In the genomic region with DNA sequence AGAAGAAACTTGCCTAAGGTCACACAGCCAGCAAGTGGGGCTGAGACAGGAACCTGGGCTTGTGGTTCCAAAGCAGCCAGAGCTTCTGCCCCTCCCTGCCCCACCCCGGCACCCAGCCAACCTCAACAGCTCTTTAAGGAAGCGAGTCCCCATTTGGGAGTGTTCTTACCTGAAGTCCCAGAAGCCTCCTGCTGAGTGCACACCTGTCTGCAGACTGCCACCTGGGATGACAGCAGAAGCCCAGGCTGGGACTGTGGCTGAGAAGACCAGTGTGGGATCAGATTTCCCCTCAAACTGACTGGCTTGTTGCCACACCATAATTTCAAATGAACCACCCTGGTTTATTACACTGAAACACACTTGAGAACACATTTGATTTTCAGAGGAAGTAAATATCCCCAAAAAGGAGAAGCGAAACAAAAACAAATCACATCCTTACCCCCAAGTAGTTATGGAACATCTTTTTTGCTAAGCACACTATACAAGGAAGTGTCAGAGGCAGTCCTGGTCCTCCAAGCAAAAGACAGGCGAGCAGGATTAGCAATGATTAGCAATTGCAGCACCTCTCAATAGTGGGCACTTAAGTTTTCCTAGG, we compare ENCODE assay signal across 8 cellular contexts. TPM values are rescaled to one million over a fixed set of nuclear protein-coding genes. Genes with fewer than 3 reads are reported as not detected.
DNase-seq lines count a peak whose midpoint lies in the region; ATAC-seq and TF ChIP-seq lines count a peak whose summit lies in the region.

No MANE protein-coding gene starts in this region.

- no peak overlapping the region for H3K4me3 Mint-ChIP-seq in activated CD4-positive, alpha-beta memory T cell treated with anti-CD3 and anti-CD28 coated beads, Interleukin-2, amount 10 ng/mL, durations not matched to agents 7 days and 5 days
- H3K4me3 Mint-ChIP-seq in activated CD4-positive, alpha-beta memory T cell treated with anti-CD3 and anti-CD28 coated beads for 36 hours: no peak overlapping the region
- peak overlapping the region; percentile 3 to 36 (median 19) for H3K4me3 Mint-ChIP-seq in IgD-negative memory B cell
- H3K4me3 Mint-ChIP-seq in glutamatergic neuron (ENCODE audit: unreplicated experiment): no peak overlapping the region

- peak; percentile 30 for DNase-seq in activated CD4-positive, alpha-beta memory T cell treated with anti-CD3 and anti-CD28 coated beads, Interleukin-2, amount 10 ng/mL, durations not matched to agents 7 days and 5 days
- no peak for DNase-seq in activated CD4-positive, alpha-beta memory T cell treated with anti-CD3 and anti-CD28 coated beads for 36 hours
- DNase-seq in PC-3: peak; percentile 77
- peak; percentile 88 for DNase-seq in spleen
- DNase-seq in T1000 (lab: John Stamatoyannopoulos, UW): no peak
- no peak for DNase-seq in glutamatergic neuron
- no peak for DNase-seq in NCI-H1048 (lab: John Stamatoyannopoulos, UW)

- H3K27ac ChIP-seq in PC-3 (ENCODE audit: low read length) (no peak overlapping the region), spleen (peak overlapping the region in 6 of 8 donors; percentile 16 to 85 (median 76))

- POLR2A ChIA-PET in activated CD4-positive, alpha-beta memory T cell treated with anti-CD3 and anti-CD28 coated beads, Interleukin-2, amount 10 ng/mL, durations not matched to agents 7 days and 5 days (lab: Charles Lee): no interaction called here
- POLR2A ChIA-PET in activated CD4-positive, alpha-beta memory T cell treated with anti-CD3 and anti-CD28 coated beads for 36 hours (lab: Charles Lee): no interaction called here
- POLR2A ChIA-PET in PC-3 (lab: Charles Lee; ENCODE audit: unreplicated experiment): no interaction called here

- 36 to 57% (median 43%) methylated on average over 4 of the region's 4 CpGs for WGBS in spleen, 5 donors

- H3K9me3 Mint-ChIP-seq in activated CD4-positive, alpha-beta memory T cell treated with anti-CD3 and anti-CD28 coated beads, Interleukin-2, amount 10 ng/mL, durations not matched to agents 7 days and 5 days: no peaks in the 10 kb centered on the region
- no peaks in the 10 kb centered on the region for H3K9me3 Mint-ChIP-seq in activated CD4-positive, alpha-beta memory T cell treated with anti-CD3 and anti-CD28 coated beads for 36 hours
- no peaks in the 10 kb centered on the region for H3K9me3 Mint-ChIP-seq in IgD-negative memory B cell
- peaks cover 1% of the 10 kb centered on the region for H3K9me3 Mint-ChIP-seq in glutamatergic neuron (ENCODE audit: unreplicated experiment)

- peak; percentile 34 for ATAC-seq in PC-3

- no peaks in the 10 kb centered on the region for H3K9me3 ChIP-seq in PC-3 (ENCODE audit: low read length)
- no peaks in the 10 kb centered on the region for H3K9me3 ChIP-seq in spleen

- H3K9ac ChIP-seq in PC-3 (ENCODE audit: low read length): no peak overlapping the region

- H3K27me3 ChIP-seq in PC-3 (ENCODE audit: low read length) (no peaks in the 10 kb centered on the region), spleen (replicated peaks in 1 of 7) (no peaks in the 10 kb centered on the region)

- H3F3A ChIP-seq in PC-3 (ENCODE audit: low read length, unreplicated experiment): peaks cover 4% of the 10 kb centered on the region

- intact Hi-C loops in activated CD4-positive, alpha-beta memory T cell treated with anti-CD3 and anti-CD28 coated beads for 36 hours (cut with micrococcal nuclease): no loop called here
- intact Hi-C loops in PC-3 (cut with micrococcal nuclease): no loop called here
- intact Hi-C loops in spleen (cut with DNase I; ENCODE audit: low total_unique reads): no loop called here

- H3K27ac Mint-ChIP-seq in activated CD4-positive, alpha-beta memory T cell treated with anti-CD3 and anti-CD28 coated beads, Interleukin-2, amount 10 ng/mL, durations not matched to agents 7 days and 5 days: no peak overlapping the region
- no peak overlapping the region for H3K27ac Mint-ChIP-seq in activated CD4-positive, alpha-beta memory T cell treated with anti-CD3 and anti-CD28 coated beads for 36 hours
- H3K27ac Mint-ChIP-seq in IgD-negative memory B cell: peak overlapping the region; percentile 0 to 3 (median 2)
- no peak overlapping the region for H3K27ac Mint-ChIP-seq in glutamatergic neuron (ENCODE audit: unreplicated experiment)

- H3K9me2 ChIP-seq in PC-3 (replicated peaks; ENCODE audit: low read length): no peaks in the 10 kb centered on the region

- no peaks in the 10 kb centered on the region for H3K36me3 ChIP-seq in PC-3 (ENCODE audit: low read depth, low read length)
- no peaks in the 10 kb centered on the region for H3K36me3 ChIP-seq in spleen

- no peaks in the 10 kb centered on the region for H3K36me3 Mint-ChIP-seq in activated CD4-positive, alpha-beta memory T cell treated with anti-CD3 and anti-CD28 coated beads, Interleukin-2, amount 10 ng/mL, durations not matched to agents 7 days and 5 days (ENCODE audit: low read depth)
- no peaks in the 10 kb centered on the region for H3K36me3 Mint-ChIP-seq in activated CD4-positive, alpha-beta memory T cell treated with anti-CD3 and anti-CD28 coated beads for 36 hours
- H3K36me3 Mint-ChIP-seq in IgD-negative memory B cell: peaks cover 4% of the 10 kb centered on the region
- H3K36me3 Mint-ChIP-seq in glutamatergic neuron (ENCODE audit: unreplicated experiment): peaks cover 2% of the 10 kb centered on the region

- TF ChIP-seq CTCF in PC-3 (conservative IDR thresholded peaks at IDR 0.05; ENCODE audit: low read depth, low read length) (no peak), spleen (IDR thresholded peaks at IDR 0.05 in 8 of 11, conservative IDR thresholded peaks at IDR 0.05 in 3 of 11) (no peak), glutamatergic neuron (IDR thresholded peaks at IDR 0.05; ENCODE audit: partially characterized antibody, unreplicated experiment) (no peak)

- H2AFZ ChIP-seq in PC-3 (ENCODE audit: low read length): no peak overlapping the region

- H3K4me2 ChIP-seq in PC-3 (ENCODE audit: low read length): peak overlapping the region; percentile 26; the same call in 1 of the 2 replicates

- CTCF ChIA-PET in activated CD4-positive, alpha-beta memory T cell treated with anti-CD3 and anti-CD28 coated beads, Interleukin-2, amount 10 ng/mL, durations not matched to agents 7 days and 5 days (lab: Charles Lee): interaction anchor here (0.6 to 0.9 kb wide), 2 partner anchors 36 to 261 kb away, joined by 3 to 4 read pairs; no protein-coding TSS in a partner anchor
- CTCF ChIA-PET in activated CD4-positive, alpha-beta memory T cell treated with anti-CD3 and anti-CD28 coated beads for 36 hours (lab: Charles Lee): interaction anchor here (0.6 kb wide), 1 partner anchor 627 kb away, joined by 3 read pairs; no protein-coding TSS in a partner anchor
- CTCF ChIA-PET in PC-3 (lab: Charles Lee): interaction anchor here (0.6 kb wide), 1 partner anchor 1264 kb away, joined by 5 read pairs; no protein-coding TSS in a partner anchor

- H3K27me3 Mint-ChIP-seq in activated CD4-positive, alpha-beta memory T cell treated with anti-CD3 and anti-CD28 coated beads, Interleukin-2, amount 10 ng/mL, durations not matched to agents 7 days and 5 days: peaks cover 35% of the 10 kb centered on the region
- peaks cover 7% of the 10 kb centered on the region for H3K27me3 Mint-ChIP-seq in activated CD4-positive, alpha-beta memory T cell treated with anti-CD3 and anti-CD28 coated beads for 36 hours
- H3K27me3 Mint-ChIP-seq in IgD-negative memory B cell (peaks cover 2% of the 10 kb centered on the region), glutamatergic neuron (ENCODE audit: unreplicated experiment) (peaks cover 8% of the 10 kb centered on the region)

- peaks cover 70% of the 10 kb centered on the region for H3K4me1 ChIP-seq in PC-3 (ENCODE audit: insufficient read depth, low read length)
- H3K4me1 ChIP-seq in spleen: peaks cover 8 to 68% (median 36%) of the 10 kb centered on the region in 6 donors

- H4K20me1 ChIP-seq in PC-3 (ENCODE audit: low read length): no peaks in the 10 kb centered on the region

- BruUV-seq in PC-3 (replicated peaks; lab: Mats Ljungman, UMichigan): no TSS peak

- 0 out of 2 replicates have a peak, but pooled peaks cover under 1% of the 10 kb centered on the region for H3K79me2 ChIP-seq in PC-3 (ENCODE audit: low read length)

- H3K4me3 ChIP-seq in PC-3 (ENCODE audit: low read length): no peak overlapping the region
- H3K4me3 ChIP-seq in spleen: peak overlapping the region in 1 of 8 donors; percentile 37

- no peak for TF ChIP-seq POLR2A in spleen (IDR thresholded peaks at IDR 0.05)

- peaks cover 16% of the 10 kb centered on the region for H3K4me1 Mint-ChIP-seq in activated CD4-positive, alpha-beta memory T cell treated with anti-CD3 and anti-CD28 coated beads, Interleukin-2, amount 10 ng/mL, durations not matched to agents 7 days and 5 days
- peaks cover 1% of the 10 kb centered on the region for H3K4me1 Mint-ChIP-seq in activated CD4-positive, alpha-beta memory T cell treated with anti-CD3 and anti-CD28 coated beads for 36 hours (ENCODE audit: low read depth)
- H3K4me1 Mint-ChIP-seq in IgD-negative memory B cell (peaks cover 37 to 56% (median 45%) of the 10 kb centered on the region in 3 donors), glutamatergic neuron (ENCODE audit: low read depth, unreplicated experiment) (no peaks in the 10 kb centered on the region)

RNA-seq across cellular contexts. Expression of a gene that starts 6.3 kb away (rescaled TPM):
- 10 to 100 TPM; 29.3 to 31.5 TPM for total RNA-seq in activated CD4-positive, alpha-beta memory T cell treated with anti-CD3 and anti-CD28 coated beads, Interleukin-2, amount 10 ng/mL, durations not matched to agents 7 days and 5 days
- 10 to 100 TPM; 17.5 to 18.8 TPM for total RNA-seq in activated CD4-positive, alpha-beta memory T cell treated with anti-CD3 and anti-CD28 coated beads for 36 hours
- 29.4 TPM for polyA plus RNA-seq in IgD-negative memory B cell
- 4.8 and 6.2 TPM in 2 replicates for total RNA-seq in PC-3 (2014; rRNA removed)
- total RNA-seq in spleen: 100 to 1,000 TPM in 2 of 7 donors, 10 to 100 TPM in 5; 65.4 to 117 (median 95.4) TPM
- polyA plus RNA-seq in spleen: 10 to 100 TPM; 17.2 to 28.8 (median 22.9) TPM
- total RNA-seq in glutamatergic neuron (ENCODE audit: unreplicated experiment): 0.76 TPM

Comparison
In these comparisons a context has a peak if more than half of its experiments do, and no peak if none do; other contexts are left out.
1. DNase-seq: peak in activated CD4-positive, alpha-beta memory T cell treated with anti-CD3 and anti-CD28 coated beads, Interleukin-2, amount 10 ng/mL, durations not matched to agents 7 days and 5 days (single experiment), PC-3 (single experiment) and spleen (single experiment); none in activated CD4-positive, alpha-beta memory T cell treated with anti-CD3 and anti-CD28 coated beads for 36 hours (single experiment), T1000 (single experiment), glutamatergic neuron (single experiment) and NCI-H1048 (single experiment).
2. H3K27ac Mint-ChIP-seq: peak in IgD-negative memory B cell (3 of 3); none in activated CD4-positive, alpha-beta memory T cell treated with anti-CD3 and anti-CD28 coated beads, Interleukin-2, amount 10 ng/mL, durations not matched to agents 7 days and 5 days (single experiment), activated CD4-positive, alpha-beta memory T cell treated with anti-CD3 and anti-CD28 coated beads for 36 hours (single experiment) and glutamatergic neuron (single experiment).
3. H3K4me3 Mint-ChIP-seq: peak in IgD-negative memory B cell (4 of 4); none in activated CD4-positive, alpha-beta memory T cell treated with anti-CD3 and anti-CD28 coated beads, Interleukin-2, amount 10 ng/mL, durations not matched to agents 7 days and 5 days (single experiment), activated CD4-positive, alpha-beta memory T cell treated with anti-CD3 and anti-CD28 coated beads for 36 hours (single experiment) and glutamatergic neuron (single experiment).